In the genomic region with DNA sequence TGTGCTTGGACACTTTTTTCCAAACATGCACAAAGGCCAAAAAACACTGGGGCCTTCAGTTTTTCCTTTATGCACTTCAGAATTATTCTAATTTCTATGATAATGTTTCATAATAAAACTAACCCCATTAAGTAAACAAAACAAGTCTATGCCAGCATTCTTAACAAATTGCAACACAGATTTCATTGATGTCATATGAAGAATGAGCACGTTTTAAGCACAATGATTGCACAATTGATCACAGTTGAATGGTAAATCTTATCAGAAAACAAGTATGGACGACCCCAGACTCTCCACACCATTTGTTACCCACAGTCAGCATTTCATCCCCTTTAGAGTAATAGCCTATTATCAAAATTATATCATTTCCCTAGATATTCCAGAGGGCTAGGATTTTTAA, we compare ENCODE assay signal across 20 cellular contexts. TPM values are rescaled to one million over a fixed set of nuclear protein-coding genes. Genes with fewer than 3 reads are reported as not detected.
DNase-seq lines count a peak whose midpoint lies in the region; ATAC-seq and TF ChIP-seq lines count a peak whose summit lies in the region.
"Had no signal": no experiment of that assay in that cellular context is flagged by ENCODE, and none has a peak within 500 bp of the region (broad histone marks: within the 10 kb centered on the region; RNA-seq: fewer than 3 reads in every experiment).

No MANE protein-coding gene starts in this region.

- no peaks in the 10 kb centered on the region for H3K36me3 ChIP-seq in adipocyte (ENCODE audit: control insufficient read depth, insufficient read depth, low read length, severe bottlenecking)
- H3K36me3 ChIP-seq in prostate gland = no peaks in the 10 kb centered on the region
- no peaks in the 10 kb centered on the region for H3K36me3 ChIP-seq in psoas muscle (ENCODE audit: insufficient read depth in 1 of 2, low read depth in 1 of 2)
- no peaks in the 10 kb centered on the region for H3K36me3 ChIP-seq in upper lobe of left lung

- 69% methylated on average over 2 of the region's 2 CpGs for WGBS in prostate gland
- 63 to 77% (median 77%) methylated on average over 2 of the region's 2 CpGs for WGBS in psoas muscle, 3 donors
- WGBS in upper lobe of left lung, 2 donors = 51% methylated on average over 2 of the region's 2 CpGs

- H3K27ac ChIP-seq in prostate gland = no peak overlapping the region
- H3K27ac ChIP-seq in psoas muscle = no peak overlapping the region
- H3K27ac ChIP-seq in upper lobe of left lung = no peak overlapping the region

- no peak for ATAC-seq in psoas muscle
- no peak for ATAC-seq in upper lobe of left lung (ENCODE audit: low FRiP score in 2 of 2)
- ATAC-seq: GM12878, GM23338 had no signal

- peaks cover 10% of the 10 kb centered on the region for H3K4me1 ChIP-seq in adipocyte (ENCODE audit: control insufficient read depth, insufficient read depth, low read length)
- H3K4me1 ChIP-seq in prostate gland (replicated peaks) = no peaks in the 10 kb centered on the region
- no peaks in the 10 kb centered on the region for H3K4me1 ChIP-seq in psoas muscle
- H3K4me1 ChIP-seq in upper lobe of left lung = no peaks in the 10 kb centered on the region

- no peak for TF ChIP-seq CTCF in AG10803 (conservative IDR thresholded peaks at IDR 0.05; ENCODE audit: low read length)
- TF ChIP-seq CTCF in choroid plexus epithelial cell (conservative IDR thresholded peaks at IDR 0.05; ENCODE audit: low read depth, low read length) = no peak
- no peak for TF ChIP-seq CTCF in fibroblast of pulmonary artery (IDR thresholded peaks at IDR 0.05; ENCODE audit: low read length, missing control alignments)
- TF ChIP-seq CTCF in prostate gland (IDR thresholded peaks at IDR 0.05) = no peak
- TF ChIP-seq CTCF in psoas muscle (IDR thresholded peaks at IDR 0.05) = no peak
- TF ChIP-seq CTCF in upper lobe of left lung (IDR thresholded peaks at IDR 0.05) = no peak

- H3K9me3 ChIP-seq in adipocyte (ENCODE audit: control insufficient read depth, low read length) (no peaks in the 10 kb centered on the region), prostate gland (no peaks in the 10 kb centered on the region), psoas muscle (no peaks in the 10 kb centered on the region), upper lobe of left lung (no peaks in the 10 kb centered on the region)

- peak; percentile 3 for DNase-seq in AG10803 (ENCODE audit: low read depth)
- peak; percentile 40 for DNase-seq in adipocyte (ENCODE audit: low read depth)
- DNase-seq in choroid plexus epithelial cell (ENCODE audit: low read depth) = peak; percentile 2
- DNase-seq in fibroblast of pulmonary artery (ENCODE audit: low read depth) = peak; percentile 7
- DNase-seq in prostate gland (ENCODE audit: low spot score) = no peak
- DNase-seq in psoas muscle = no peak
- no peak for DNase-seq in upper lobe of left lung
- DNase-seq in hippocampal formation (lab: John Stamatoyannopoulos, UW) = no peak
- DNase-seq: ACHN; C1 segment of cervical spinal cord; Calu3; CD4-positive, alpha-beta T cell; DMS79; H7 had no signal

- no peak overlapping the region for H3K9ac ChIP-seq in adipocyte (ENCODE audit: low read length)

- no peak for TF ChIP-seq POLR2A in prostate gland (IDR thresholded peaks at IDR 0.05)
- no peak for TF ChIP-seq POLR2A in upper lobe of left lung (IDR thresholded peaks at IDR 0.05)

- H3K4me3 ChIP-seq in AG10803 (ENCODE audit: low read length) (no peak overlapping the region), adipocyte (ENCODE audit: low read length) (no peak overlapping the region), choroid plexus epithelial cell (ENCODE audit: low read depth, low read length) (no peak overlapping the region), fibroblast of pulmonary artery (replicated peaks; ENCODE audit: low read depth, low read length) (no peak overlapping the region), prostate gland (no peak overlapping the region), psoas muscle (no peak overlapping the region), upper lobe of left lung (no peak overlapping the region)
- H3K4me3 ChIP-seq: GM12878, GM23338 had no signal

- no peak for TF ChIP-seq EP300 in upper lobe of left lung (IDR thresholded peaks at IDR 0.05)

- no peaks in the 10 kb centered on the region for H3K27me3 ChIP-seq in adipocyte (replicated peaks; ENCODE audit: control insufficient read depth, insufficient read depth, low read length)
- no peaks in the 10 kb centered on the region for H3K27me3 ChIP-seq in prostate gland (replicated peaks; ENCODE audit: insufficient read depth)
- H3K27me3 ChIP-seq in psoas muscle (ENCODE audit: insufficient read depth in 3 of 3, low read length in 2 of 3) = no peaks in the 10 kb centered on the region
- H3K27me3 ChIP-seq in upper lobe of left lung = no peaks in the 10 kb centered on the region

- intact Hi-C loops in prostate gland (cut with DNase I) (no loop called here), psoas muscle (cut with DNase I) (no loop called here)

RNA-seq across cellular contexts. Expression of a gene that starts 46.7 kb away (rescaled TPM):
- total RNA-seq in prostate gland (1 to 10 TPM in 1 of 2 donors, not detected in 1; 2.3 TPM), psoas muscle (under 1 TPM in 3 of 4 donors, not detected in 1; 0.27 to 0.81 (median 0.47) TPM), upper lobe of left lung (10 to 100 TPM in 1 of 6 donors, 1 to 10 TPM in 4, not detected in 1; 2.3 to 10.7 (median 3.3) TPM)
- under 1 TPM in 2 of 3 donors, not detected in 1; 0.08 to 0.13 TPM for polyA plus RNA-seq in psoas muscle
- total RNA-seq: A172, B cell, Calu3, G401, GM12878, HT-29 had no signal
- polyA plus RNA-seq: GM12878 had no signal

Comparison
In these comparisons a context has a peak if more than half of its experiments do, and no peak if none do; other contexts are left out.
1. DNase-seq: peak in AG10803 (single experiment), adipocyte (single experiment), choroid plexus epithelial cell (single experiment) and fibroblast of pulmonary artery (single experiment); none in prostate gland (single experiment), psoas muscle (0 of 2), upper lobe of left lung (0 of 2) and hippocampal formation (0 of 2).